In the genomic region with DNA sequence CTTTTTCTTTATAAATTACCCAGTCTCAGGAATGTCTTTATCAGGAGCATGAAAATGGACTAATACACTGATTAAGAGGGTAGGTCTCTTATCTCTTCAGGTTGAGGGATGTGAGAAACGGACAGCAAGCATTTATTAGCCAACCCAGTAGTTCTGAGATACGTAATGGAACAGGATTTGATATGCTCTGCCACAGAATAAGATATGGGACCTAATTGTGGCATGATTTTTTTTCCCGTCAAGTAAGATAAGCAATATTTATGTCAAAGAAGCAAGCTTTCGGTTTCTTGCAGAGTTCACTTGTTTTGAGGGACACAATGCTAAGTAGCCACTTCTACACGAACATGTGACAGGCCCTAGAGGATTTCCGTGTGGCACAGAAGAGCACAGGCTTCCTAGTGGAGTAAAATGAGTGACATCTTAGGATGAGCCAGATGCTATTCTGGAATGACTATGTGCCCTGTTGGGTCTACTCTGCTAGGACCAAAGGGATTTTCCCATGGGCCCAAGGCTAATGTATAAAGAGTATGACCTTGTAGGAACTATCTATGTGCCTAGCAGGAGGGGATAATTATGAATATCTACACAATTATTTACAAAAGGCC, we compare ENCODE assay signal across 1 cellular context.
TF ChIP-seq lines count a peak whose summit lies in the region.

No MANE protein-coding gene starts in this region.

TF ChIP-seq in GM12878, 131 proteins besides CTCF, POLR2A, EP300 and RAD21 (continued from another document):
- TF ChIP-seq, protein P1, sequence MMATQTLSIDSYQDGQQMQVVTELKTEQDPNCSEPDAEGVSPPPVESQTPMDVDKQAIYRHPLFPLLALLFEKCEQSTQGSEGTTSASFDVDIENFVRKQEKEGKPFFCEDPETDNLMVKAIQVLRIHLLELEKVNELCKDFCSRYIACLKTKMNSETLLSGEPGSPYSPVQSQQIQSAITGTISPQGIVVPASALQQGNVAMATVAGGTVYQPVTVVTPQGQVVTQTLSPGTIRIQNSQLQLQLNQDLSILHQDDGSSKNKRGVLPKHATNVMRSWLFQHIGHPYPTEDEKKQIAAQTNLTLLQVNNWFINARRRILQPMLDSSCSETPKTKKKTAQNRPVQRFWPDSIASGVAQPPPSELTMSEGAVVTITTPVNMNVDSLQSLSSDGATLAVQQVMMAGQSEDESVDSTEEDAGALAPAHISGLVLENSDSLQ (IDR thresholded peaks at IDR 0.05) = peak; percentile 33; the same call in 1 of the 2 replicates
- TF ChIP-seq PAX5 (IDR thresholded peaks at IDR 0.05; ENCODE audit: borderline replicate concordance, low read depth, low read length) = no peak
- TF ChIP-seq, protein P2, sequence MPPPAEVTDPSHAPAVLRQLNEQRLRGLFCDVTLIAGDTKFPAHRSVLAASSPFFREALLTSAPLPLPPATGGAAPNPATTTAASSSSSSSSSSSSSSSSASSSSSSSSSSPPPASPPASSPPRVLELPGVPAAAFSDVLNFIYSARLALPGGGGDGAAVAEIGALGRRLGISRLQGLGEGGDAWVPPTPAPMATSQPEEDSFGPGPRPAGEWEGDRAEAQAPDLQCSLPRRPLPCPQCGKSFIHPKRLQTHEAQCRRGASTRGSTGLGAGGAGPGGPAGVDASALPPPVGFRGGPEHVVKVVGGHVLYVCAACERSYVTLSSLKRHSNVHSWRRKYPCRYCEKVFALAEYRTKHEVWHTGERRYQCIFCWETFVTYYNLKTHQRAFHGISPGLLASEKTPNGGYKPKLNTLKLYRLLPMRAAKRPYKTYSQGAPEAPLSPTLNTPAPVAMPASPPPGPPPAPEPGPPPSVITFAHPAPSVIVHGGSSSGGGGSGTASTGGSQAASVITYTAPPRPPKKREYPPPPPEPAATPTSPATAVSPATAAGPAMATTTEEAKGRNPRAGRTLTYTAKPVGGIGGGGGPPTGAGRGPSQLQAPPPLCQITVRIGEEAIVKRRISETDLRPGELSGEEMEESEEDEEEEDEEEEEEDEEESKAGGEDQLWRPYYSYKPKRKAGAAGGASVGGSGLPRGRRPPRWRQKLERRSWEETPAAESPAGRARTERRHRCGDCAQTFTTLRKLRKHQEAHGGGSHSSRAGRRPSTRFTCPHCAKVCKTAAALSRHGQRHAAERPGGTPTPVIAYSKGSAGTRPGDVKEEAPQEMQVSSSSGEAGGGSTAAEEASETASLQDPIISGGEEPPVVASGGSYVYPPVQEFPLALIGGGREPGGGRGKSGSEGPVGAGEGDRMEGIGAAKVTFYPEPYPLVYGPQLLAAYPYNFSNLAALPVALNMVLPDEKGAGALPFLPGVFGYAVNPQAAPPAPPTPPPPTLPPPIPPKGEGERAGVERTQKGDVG (CRISPR knock-in tag; IDR thresholded peaks at IDR 0.05) = no peak
- no peak for TF ChIP-seq NBN (IDR thresholded peaks at IDR 0.05)
- no peak for TF ChIP-seq IKZF1 (conservative IDR thresholded peaks at IDR 0.05)
- no peak for TF ChIP-seq NFYA (IDR thresholded peaks at IDR 0.05; ENCODE audit: borderline replicate concordance, low read depth, low read length)
- TF ChIP-seq NFIC (IDR thresholded peaks at IDR 0.05; ENCODE audit: low read depth, low read length) = no peak
- no peak for TF ChIP-seq ZNF24 (IDR thresholded peaks at IDR 0.05)
- no peak for TF ChIP-seq CREB1 (IDR thresholded peaks at IDR 0.05; ENCODE audit: low read depth)
- TF ChIP-seq, protein P3, sequence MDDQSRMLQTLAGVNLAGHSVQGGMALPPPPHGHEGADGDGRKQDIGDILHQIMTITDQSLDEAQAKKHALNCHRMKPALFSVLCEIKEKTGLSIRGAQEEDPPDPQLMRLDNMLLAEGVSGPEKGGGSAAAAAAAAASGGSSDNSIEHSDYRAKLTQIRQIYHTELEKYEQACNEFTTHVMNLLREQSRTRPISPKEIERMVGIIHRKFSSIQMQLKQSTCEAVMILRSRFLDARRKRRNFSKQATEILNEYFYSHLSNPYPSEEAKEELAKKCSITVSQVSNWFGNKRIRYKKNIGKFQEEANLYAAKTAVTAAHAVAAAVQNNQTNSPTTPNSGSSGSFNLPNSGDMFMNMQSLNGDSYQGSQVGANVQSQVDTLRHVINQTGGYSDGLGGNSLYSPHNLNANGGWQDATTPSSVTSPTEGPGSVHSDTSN (IDR thresholded peaks at IDR 0.05; ENCODE audit: insufficient replicate concordance, low read depth, low read length) = no peak
- TF ChIP-seq, protein P4, sequence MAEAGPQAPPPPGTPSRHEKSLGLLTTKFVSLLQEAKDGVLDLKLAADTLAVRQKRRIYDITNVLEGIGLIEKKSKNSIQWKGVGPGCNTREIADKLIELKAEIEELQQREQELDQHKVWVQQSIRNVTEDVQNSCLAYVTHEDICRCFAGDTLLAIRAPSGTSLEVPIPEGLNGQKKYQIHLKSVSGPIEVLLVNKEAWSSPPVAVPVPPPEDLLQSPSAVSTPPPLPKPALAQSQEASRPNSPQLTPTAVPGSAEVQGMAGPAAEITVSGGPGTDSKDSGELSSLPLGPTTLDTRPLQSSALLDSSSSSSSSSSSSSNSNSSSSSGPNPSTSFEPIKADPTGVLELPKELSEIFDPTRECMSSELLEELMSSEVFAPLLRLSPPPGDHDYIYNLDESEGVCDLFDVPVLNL (IDR thresholded peaks at IDR 0.05; ENCODE audit: low read depth, low read length) = no peak
- no peak for TF ChIP-seq NRF1 (conservative IDR thresholded peaks at IDR 0.05; ENCODE audit: low read depth, low read length)
- no peak for TF ChIP-seq CBX5 (IDR thresholded peaks at IDR 0.05; ENCODE audit: low read depth)
- no peak for TF ChIP-seq BACH1 (IDR thresholded peaks at IDR 0.05; ENCODE audit: borderline replicate concordance)
- no peak for TF ChIP-seq NR2F1 (conservative IDR thresholded peaks at IDR 0.05)
- TF ChIP-seq CREM (IDR thresholded peaks at IDR 0.05; ENCODE audit: low read depth) = no peak
- TF ChIP-seq DPF2 (IDR thresholded peaks at IDR 0.05) = 0 out of 2 replicates have a peak, but pooled peaks have one; percentile 8
- no peak for TF ChIP-seq MTA2 (IDR thresholded peaks at IDR 0.05; ENCODE audit: low read depth)
- TF ChIP-seq TCF3 (IDR thresholded peaks at IDR 0.05; ENCODE audit: borderline replicate concordance, insufficient read depth, low read depth, low read length) = no peak
- TF ChIP-seq RFX5 (IDR thresholded peaks at IDR 0.05; ENCODE audit: low read depth, low read length) = no peak
- TF ChIP-seq SMARCA5 (IDR thresholded peaks at IDR 0.05) = no peak
- TF ChIP-seq MXI1 (IDR thresholded peaks at IDR 0.05; ENCODE audit: low read depth, low read length) = 0 out of 2 replicates have a peak, but pooled peaks have one; percentile 23
- TF ChIP-seq, protein P5, sequence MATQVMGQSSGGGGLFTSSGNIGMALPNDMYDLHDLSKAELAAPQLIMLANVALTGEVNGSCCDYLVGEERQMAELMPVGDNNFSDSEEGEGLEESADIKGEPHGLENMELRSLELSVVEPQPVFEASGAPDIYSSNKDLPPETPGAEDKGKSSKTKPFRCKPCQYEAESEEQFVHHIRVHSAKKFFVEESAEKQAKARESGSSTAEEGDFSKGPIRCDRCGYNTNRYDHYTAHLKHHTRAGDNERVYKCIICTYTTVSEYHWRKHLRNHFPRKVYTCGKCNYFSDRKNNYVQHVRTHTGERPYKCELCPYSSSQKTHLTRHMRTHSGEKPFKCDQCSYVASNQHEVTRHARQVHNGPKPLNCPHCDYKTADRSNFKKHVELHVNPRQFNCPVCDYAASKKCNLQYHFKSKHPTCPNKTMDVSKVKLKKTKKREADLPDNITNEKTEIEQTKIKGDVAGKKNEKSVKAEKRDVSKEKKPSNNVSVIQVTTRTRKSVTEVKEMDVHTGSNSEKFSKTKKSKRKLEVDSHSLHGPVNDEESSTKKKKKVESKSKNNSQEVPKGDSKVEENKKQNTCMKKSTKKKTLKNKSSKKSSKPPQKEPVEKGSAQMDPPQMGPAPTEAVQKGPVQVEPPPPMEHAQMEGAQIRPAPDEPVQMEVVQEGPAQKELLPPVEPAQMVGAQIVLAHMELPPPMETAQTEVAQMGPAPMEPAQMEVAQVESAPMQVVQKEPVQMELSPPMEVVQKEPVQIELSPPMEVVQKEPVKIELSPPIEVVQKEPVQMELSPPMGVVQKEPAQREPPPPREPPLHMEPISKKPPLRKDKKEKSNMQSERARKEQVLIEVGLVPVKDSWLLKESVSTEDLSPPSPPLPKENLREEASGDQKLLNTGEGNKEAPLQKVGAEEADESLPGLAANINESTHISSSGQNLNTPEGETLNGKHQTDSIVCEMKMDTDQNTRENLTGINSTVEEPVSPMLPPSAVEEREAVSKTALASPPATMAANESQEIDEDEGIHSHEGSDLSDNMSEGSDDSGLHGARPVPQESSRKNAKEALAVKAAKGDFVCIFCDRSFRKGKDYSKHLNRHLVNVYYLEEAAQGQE (IDR thresholded peaks at IDR 0.05; ENCODE audit: low read depth, low read length) = no peak
